3 cellular contexts compared by ENCODE assay signal in the genomic region with DNA sequence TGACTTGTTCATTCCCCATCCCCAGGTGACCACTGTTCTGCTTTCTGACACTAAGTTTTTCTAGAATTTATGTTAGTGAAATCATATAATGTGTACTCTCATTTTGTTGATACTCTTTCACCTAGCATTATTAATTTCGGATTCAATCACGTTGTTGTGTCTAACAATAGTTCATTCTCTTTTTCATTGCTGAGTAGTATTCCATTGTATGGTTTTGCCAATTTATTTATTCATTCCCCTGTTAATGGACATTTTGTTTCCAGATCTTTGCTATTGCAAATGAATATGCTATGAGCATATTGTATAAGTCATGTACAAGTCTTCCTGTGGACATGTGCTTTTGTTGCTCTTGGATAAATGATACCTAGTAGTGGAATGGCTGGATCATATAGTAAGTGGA.
TF ChIP-seq lines count a peak whose summit lies in the region.

No MANE protein-coding gene starts in this region.

TF ChIP-seq in HEK293, 187 proteins besides CTCF, POLR2A, EP300 and RAD21:
- no peak for TF ChIP-seq ZNF23 (tag by site-specific recombination; IDR thresholded peaks at IDR 0.05; ENCODE audit: borderline replicate concordance)
- TF ChIP-seq, protein P1, sequence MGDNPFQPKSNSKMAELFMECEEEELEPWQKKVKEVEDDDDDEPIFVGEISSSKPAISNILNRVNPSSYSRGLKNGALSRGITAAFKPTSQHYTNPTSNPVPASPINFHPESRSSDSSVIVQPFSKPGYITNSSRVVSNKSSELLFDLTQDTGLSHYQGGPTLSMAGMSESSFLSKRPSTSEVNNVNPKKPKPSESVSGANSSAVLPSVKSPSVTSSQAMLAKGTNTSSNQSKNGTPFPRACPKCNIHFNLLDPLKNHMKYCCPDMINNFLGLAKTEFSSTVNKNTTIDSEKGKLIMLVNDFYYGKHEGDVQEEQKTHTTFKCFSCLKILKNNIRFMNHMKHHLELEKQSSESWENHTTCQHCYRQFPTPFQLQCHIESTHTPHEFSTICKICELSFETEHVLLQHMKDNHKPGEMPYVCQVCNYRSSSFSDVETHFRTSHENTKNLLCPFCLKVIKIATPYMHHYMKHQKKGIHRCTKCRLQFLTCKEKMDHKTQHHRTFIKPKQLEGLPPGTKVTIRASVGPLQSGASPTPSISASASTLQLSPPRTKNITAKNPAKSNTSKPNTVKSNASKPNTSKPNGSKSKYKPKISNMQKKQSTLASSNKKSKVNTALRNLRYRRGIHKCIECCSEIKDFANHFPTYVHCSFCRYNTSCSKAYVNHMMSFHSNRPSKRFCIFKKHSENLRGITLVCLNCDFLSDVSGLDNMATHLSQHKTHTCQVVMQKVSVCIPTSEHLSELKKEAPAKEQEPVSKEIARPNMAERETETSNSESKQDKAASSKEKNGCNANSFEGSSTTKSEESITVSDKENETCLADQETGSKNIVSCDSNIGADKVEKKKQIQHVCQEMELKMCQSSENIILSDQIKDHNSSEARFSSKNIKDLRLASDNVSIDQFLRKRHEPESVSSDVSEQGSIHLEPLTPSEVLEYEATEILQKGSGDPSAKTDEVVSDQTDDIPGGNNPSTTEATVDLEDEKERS (tag by site-specific recombination; IDR thresholded peaks at IDR 0.05) = 0 out of 2 replicates have a peak, but pooled peaks have one; percentile 56
- no peak for TF ChIP-seq ZNF132 (tag by site-specific recombination; IDR thresholded peaks at IDR 0.05; ENCODE audit: borderline replicate concordance)
- peak; percentile 45; the same call in 1 of the 2 replicates for TF ChIP-seq MZF1 (tag by site-specific recombination; IDR thresholded peaks at IDR 0.05; ENCODE audit: borderline replicate concordance)
- TF ChIP-seq KLF7 (tag by site-specific recombination; IDR thresholded peaks at IDR 0.05; ENCODE audit: borderline replicate concordance) = no peak
- TF ChIP-seq, protein P2, sequence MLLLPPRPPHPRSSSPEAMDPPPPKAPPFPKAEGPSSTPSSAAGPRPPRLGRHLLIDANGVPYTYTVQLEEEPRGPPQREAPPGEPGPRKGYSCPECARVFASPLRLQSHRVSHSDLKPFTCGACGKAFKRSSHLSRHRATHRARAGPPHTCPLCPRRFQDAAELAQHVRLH (tag by site-specific recombination; IDR thresholded peaks at IDR 0.05) = 0 out of 2 replicates have a peak, but pooled peaks have one; percentile 21
- TF ChIP-seq ZNF664 (tag by site-specific recombination; IDR thresholded peaks at IDR 0.05) = 0 out of 2 replicates have a peak, but pooled peaks have one; percentile 42
- TF ChIP-seq ZNF146 (tag by site-specific recombination; IDR thresholded peaks at IDR 0.05) = peak; percentile 94
- TF ChIP-seq, protein P3, sequence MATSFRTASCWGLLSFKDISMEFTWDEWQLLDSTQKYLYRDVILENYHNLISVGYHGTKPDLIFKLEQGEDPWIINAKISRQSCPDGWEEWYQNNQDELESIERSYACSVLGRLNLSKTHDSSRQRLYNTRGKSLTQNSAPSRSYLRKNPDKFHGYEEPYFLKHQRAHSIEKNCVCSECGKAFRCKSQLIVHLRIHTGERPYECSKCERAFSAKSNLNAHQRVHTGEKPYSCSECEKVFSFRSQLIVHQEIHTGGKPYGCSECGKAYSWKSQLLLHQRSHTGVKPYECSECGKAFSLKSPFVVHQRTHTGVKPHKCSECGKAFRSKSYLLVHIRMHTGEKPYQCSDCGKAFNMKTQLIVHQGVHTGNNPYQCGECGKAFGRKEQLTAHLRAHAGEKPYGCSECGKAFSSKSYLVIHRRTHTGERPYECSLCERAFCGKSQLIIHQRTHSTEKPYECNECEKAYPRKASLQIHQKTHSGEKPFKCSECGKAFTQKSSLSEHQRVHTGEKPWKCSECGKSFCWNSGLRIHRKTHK (tag by site-specific recombination; IDR thresholded peaks at IDR 0.05) = no peak

TF ChIP-seq in K562, 482 proteins besides CTCF, POLR2A, EP300 and RAD21:
- TF ChIP-seq TAL1 (IDR thresholded peaks at IDR 0.05) (no peak), ZNF146 (CRISPR knock-in tag; IDR thresholded peaks at IDR 0.05; ENCODE audit: unreplicated experiment) (peak; percentile 54), HDAC6 (IDR thresholded peaks at IDR 0.05; ENCODE audit: low read depth, low read length) (no peak), RBM25 (IDR thresholded peaks at IDR 0.05; ENCODE audit: low read depth, low read length, severe bottlenecking) (peak; percentile 51)
- TF ChIP-seq, protein P4, sequence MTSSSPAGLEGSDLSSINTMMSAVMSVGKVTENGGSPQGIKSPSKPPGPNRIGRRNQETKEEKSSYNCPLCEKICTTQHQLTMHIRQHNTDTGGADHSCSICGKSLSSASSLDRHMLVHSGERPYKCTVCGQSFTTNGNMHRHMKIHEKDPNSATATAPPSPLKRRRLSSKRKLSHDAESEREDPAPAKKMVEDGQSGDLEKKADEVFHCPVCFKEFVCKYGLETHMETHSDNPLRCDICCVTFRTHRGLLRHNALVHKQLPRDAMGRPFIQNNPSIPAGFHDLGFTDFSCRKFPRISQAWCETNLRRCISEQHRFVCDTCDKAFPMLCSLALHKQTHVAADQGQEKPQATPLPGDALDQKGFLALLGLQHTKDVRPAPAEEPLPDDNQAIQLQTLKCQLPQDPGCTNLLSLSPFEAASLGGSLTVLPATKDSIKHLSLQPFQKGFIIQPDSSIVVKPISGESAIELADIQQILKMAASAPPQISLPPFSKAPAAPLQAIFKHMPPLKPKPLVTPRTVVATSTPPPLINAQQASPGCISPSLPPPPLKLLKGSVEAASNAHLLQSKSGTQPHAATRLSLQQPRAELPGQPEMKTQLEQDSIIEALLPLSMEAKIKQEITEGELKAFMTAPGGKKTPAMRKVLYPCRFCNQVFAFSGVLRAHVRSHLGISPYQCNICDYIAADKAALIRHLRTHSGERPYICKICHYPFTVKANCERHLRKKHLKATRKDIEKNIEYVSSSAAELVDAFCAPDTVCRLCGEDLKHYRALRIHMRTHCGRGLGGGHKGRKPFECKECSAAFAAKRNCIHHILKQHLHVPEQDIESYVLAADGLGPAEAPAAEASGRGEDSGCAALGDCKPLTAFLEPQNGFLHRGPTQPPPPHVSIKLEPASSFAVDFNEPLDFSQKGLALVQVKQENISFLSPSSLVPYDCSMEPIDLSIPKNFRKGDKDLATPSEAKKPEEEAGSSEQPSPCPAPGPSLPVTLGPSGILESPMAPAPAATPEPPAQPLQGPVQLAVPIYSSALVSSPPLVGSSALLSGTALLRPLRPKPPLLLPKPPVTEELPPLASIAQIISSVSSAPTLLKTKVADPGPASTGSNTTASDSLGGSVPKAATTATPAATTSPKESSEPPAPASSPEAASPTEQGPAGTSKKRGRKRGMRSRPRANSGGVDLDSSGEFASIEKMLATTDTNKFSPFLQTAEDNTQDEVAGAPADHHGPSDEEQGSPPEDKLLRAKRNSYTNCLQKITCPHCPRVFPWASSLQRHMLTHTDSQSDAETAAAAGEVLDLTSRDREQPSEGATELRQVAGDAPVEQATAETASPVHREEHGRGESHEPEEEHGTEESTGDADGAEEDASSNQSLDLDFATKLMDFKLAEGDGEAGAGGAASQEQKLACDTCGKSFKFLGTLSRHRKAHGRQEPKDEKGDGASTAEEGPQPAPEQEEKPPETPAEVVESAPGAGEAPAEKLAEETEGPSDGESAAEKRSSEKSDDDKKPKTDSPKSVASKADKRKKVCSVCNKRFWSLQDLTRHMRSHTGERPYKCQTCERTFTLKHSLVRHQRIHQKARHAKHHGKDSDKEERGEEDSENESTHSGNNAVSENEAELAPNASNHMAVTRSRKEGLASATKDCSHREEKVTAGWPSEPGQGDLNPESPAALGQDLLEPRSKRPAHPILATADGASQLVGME (CRISPR knock-in tag; IDR thresholded peaks at IDR 0.05) = no peak

TF ChIP-seq in H1, 55 proteins besides CTCF, POLR2A, EP300 and RAD21:
- no peak for TF ChIP-seq KDM5A (IDR thresholded peaks at IDR 0.05; ENCODE audit: low read length)
- 0 out of 2 replicates have a peak, but pooled peaks have one; percentile 37 for TF ChIP-seq KDM1A (IDR thresholded peaks at IDR 0.05; ENCODE audit: borderline replicate concordance, low read length)
- no peak for TF ChIP-seq ZNF274 (IDR thresholded peaks at IDR 0.05; ENCODE audit: borderline replicate concordance, extremely low read depth, low read length)
- no peak for TF ChIP-seq RFX5 (IDR thresholded peaks at IDR 0.05; ENCODE audit: borderline replicate concordance, low read depth, low read length)
- no peak for TF ChIP-seq NANOG (IDR thresholded peaks at IDR 0.05; ENCODE audit: insufficient read depth, low read depth, low read length, poor library complexity, severe bottlenecking)
- no peak for TF ChIP-seq CHD1 (IDR thresholded peaks at IDR 0.05; ENCODE audit: low read depth, low read length)
TF ChIP-seq in H1: peak in this region for 1.
